21 cellular contexts compared by ENCODE assay signal in the genomic region with DNA sequence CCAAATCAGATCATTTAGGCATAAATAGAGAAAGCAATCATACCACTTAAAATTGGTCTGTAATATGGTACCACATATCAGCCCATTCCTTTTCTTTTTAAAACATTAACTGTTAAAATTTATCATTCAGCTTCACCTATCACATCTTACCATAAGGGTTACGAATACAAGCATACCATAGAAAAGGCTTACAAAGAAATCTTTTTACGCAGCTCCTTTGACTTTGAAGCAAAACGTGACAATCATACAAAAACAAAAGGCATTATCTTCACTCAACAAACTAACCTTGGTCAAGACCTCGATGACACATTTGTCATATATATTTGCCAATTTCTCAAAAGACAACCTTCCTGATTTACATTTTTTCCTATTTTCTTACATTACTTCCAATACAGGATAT.
"Had no signal": no experiment of that assay in that cellular context is flagged by ENCODE, and none has a peak within 500 bp of the region (broad histone marks: within the 10 kb centered on the region; RNA-seq: fewer than 3 reads in every experiment).

No MANE protein-coding gene starts in this region.

- H3K4me1 ChIP-seq: ascending aorta, body of pancreas had no signal

- H3K4me3 ChIP-seq: ascending aorta, body of pancreas had no signal

- ATAC-seq: body of pancreas, HepG2, PC-3 had no signal

- H3K27ac Mint-ChIP-seq: activated naive CD4-positive, alpha-beta T cell treated with anti-CD3 and anti-CD28 coated beads, Interleukin-2, amount 50 U/mL, for 24 hours; T-helper 1 cell treated with Interleukin-12 subunit alpha and Interleukin-12 subunit beta and Interleukin-4 antibody, amounts not matched to agents 30 μg/mL and 1 μg/mL, for 36 hours had no signal

- H3K9me3 ChIP-seq: ascending aorta, body of pancreas had no signal

- H3K9me3 Mint-ChIP-seq: T-helper 1 cell treated with Interleukin-12 subunit alpha and Interleukin-12 subunit beta and Interleukin-4 antibody, amounts not matched to agents 30 μg/mL and 1 μg/mL, for 36 hours had no signal

- H3K27me3 Mint-ChIP-seq: activated naive CD4-positive, alpha-beta T cell treated with anti-CD3 and anti-CD28 coated beads, Interleukin-2, amount 50 U/mL, for 24 hours had no signal

- DNase-seq: activated CD4-positive, alpha-beta T cell treated with anti-CD3 and anti-CD28 coated beads for 4 hours; activated CD4-positive, alpha-beta T cell treated with anti-CD3 and anti-CD28 coated beads, Interleukin-2, amount 50 U/mL, for 48 hours; activated CD4-positive, CD25-positive, alpha-beta regulatory T cell; activated gamma-delta T cell treated with Interleukin-2 at 50 U/mL for 16 hours; body of pancreas; MM.1S; NCI-H1105; NCI-H1436; NCI-H1694 treated with DMSO at 0.1 percent for 48 hours; NCI-H2029 treated with DMSO at 0.1 percent for 48 hours; NCI-H345; NCI-H510A treated with DMSO at 0.1 percent for 48 hours; NCI-H69; PC-3; SHP77 treated with DMSO at 0.1 percent for 48 hours had no signal

- H3K4me3 Mint-ChIP-seq: activated naive CD4-positive, alpha-beta T cell treated with anti-CD3 and anti-CD28 coated beads, Interleukin-2, amount 50 U/mL, for 24 hours; T-helper 1 cell treated with Interleukin-12 subunit alpha and Interleukin-12 subunit beta and Interleukin-4 antibody, amounts not matched to agents 30 μg/mL and 1 μg/mL, for 36 hours had no signal

- FAIRE-seq: bronchial epithelial cell, HepG2 had no signal

- H3K36me3 ChIP-seq: ascending aorta had no signal

- H3K27me3 ChIP-seq: ascending aorta, body of pancreas had no signal

- H3K27ac ChIP-seq: ascending aorta, body of pancreas, VCaP had no signal
